8 cellular contexts compared by ENCODE assay signal in the genomic region with DNA sequence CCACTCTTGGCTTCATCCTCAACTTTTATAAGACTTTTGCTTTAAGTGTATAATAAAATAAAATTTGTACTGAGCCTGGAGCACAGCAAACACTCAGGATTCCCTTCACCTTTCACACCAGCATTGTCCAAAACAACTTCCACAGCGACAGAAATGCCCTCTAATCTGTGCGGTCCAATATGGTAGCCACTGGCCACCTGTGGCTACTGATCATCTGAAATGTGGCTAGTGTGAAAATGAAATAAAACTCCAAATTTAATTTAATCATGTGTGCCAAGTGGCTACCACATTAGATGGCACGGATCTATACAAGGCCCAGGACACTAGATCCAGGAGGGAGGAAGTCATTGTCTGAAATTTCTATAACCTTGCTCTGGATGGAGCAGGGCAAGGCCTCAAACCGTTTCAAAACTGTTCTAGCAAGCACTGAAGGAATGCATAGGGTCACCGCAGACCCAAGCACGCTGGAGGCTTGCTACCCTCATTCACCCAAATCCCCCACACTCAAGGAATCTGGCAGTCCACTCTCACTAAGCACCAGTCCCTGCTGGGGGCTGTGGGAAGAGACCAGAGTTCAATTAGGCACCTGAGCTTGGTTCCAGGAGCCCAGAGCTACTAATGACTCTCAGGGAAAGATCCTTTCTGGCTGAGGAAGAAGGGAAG. TPM values are rescaled to one million over a fixed set of nuclear protein-coding genes. Genes with fewer than 3 reads are reported as not detected.
DNase-seq lines count a peak whose midpoint lies in the region; ATAC-seq and TF ChIP-seq lines count a peak whose summit lies in the region.

No MANE protein-coding gene starts in this region.

- H3K4me1 ChIP-seq in SJSA1 (replicated peaks) (peaks cover 35% of the 10 kb centered on the region), esophagus muscularis mucosa (peaks cover 15 to 47% (median 44%) of the 10 kb centered on the region in 4 donors), sigmoid colon (peaks cover 0 to 33% (median 27%) of the 10 kb centered on the region in 4 donors)

- 72% methylated on average over 6 of the region's 6 CpGs for WGBS in esophagus muscularis mucosa
- 52 to 64% methylated on average over 6 of the region's 6 CpGs for WGBS in sigmoid colon, 2 donors

- intact Hi-C loops in esophagus muscularis mucosa (cut with DNase I): loop anchor here (5.0 to 10.0 kb wide), 2 partner anchors 127 to 400 kb away; a partner anchor contains a TSS
- intact Hi-C loops in sigmoid colon (cut with DNase I): loop anchor here (5.0 to 10.0 kb wide), 2 partner anchors 400 to 1403 kb away; a partner anchor contains a TSS

- H3K36me3 ChIP-seq in SJSA1 (peaks cover 52% of the 10 kb centered on the region), esophagus muscularis mucosa (peaks cover 24 to 46% (median 40%) of the 10 kb centered on the region in 4 donors), sigmoid colon (peaks cover 0 to 45% (median 23%) of the 10 kb centered on the region in 4 donors)

- H3K4me3 ChIP-seq in GM12875 (ENCODE audit: low read depth, low read length) (peak overlapping the region; percentile 98), SJSA1 (peak overlapping the region; percentile 56), esophagus muscularis mucosa (peak overlapping the region; percentile 60 to 69 (median 64)), sigmoid colon (peak overlapping the region in 2 of 4 donors; percentile 53 to 57)

- no peak for ATAC-seq in HG02973 (IDR thresholded peaks at IDR 0.05; ENCODE audit: unreplicated experiment)

- DNase-seq in SJSA1 (ENCODE audit: low read depth in 1 of 2, low spot score in 2 of 2): no peak
- no peak for DNase-seq in esophagus muscularis mucosa (ENCODE audit: extremely low spot score)
- no peak for DNase-seq in sigmoid colon
- DNase-seq in GM19238 (ENCODE audit: insufficient read length, low spot score): no peak
- no peak for DNase-seq in NCI-H146 treated with DMSO at 0.1 percent for 48 hours (lab: John Stamatoyannopoulos, UW; ENCODE audit: unreplicated experiment)
- DNase-seq in GM19240 (ENCODE audit: insufficient read length, low spot score): no peak

- TF ChIP-seq CTCF in GM12875 (IDR thresholded peaks at IDR 0.05; ENCODE audit: borderline replicate concordance, insufficient read depth, low read depth, low read length) (no peak), esophagus muscularis mucosa (IDR thresholded peaks at IDR 0.05) (no peak), sigmoid colon (IDR thresholded peaks at IDR 0.05) (no peak)

- no peaks in the 10 kb centered on the region for H3K9me3 ChIP-seq in SJSA1 (replicated peaks)
- H3K9me3 ChIP-seq in esophagus muscularis mucosa: no peaks in the 10 kb centered on the region
- H3K9me3 ChIP-seq in sigmoid colon: no peaks in the 10 kb centered on the region

- H3K27me3 ChIP-seq in SJSA1 (replicated peaks) (no peaks in the 10 kb centered on the region), esophagus muscularis mucosa (no peaks in the 10 kb centered on the region), sigmoid colon (no peaks in the 10 kb centered on the region)

- TF ChIP-seq EP300 in esophagus muscularis mucosa (IDR thresholded peaks at IDR 0.05): no peak
- no peak for TF ChIP-seq EP300 in sigmoid colon (IDR thresholded peaks at IDR 0.05)

- TF ChIP-seq POLR2A in esophagus muscularis mucosa (IDR thresholded peaks at IDR 0.05; ENCODE audit: low read depth) (no peak), sigmoid colon (IDR thresholded peaks at IDR 0.05) (no peak)

- no peak overlapping the region for H3K27ac ChIP-seq in SJSA1
- H3K27ac ChIP-seq in esophagus muscularis mucosa (replicated peaks in 1 of 4): peak overlapping the region; percentile 89 to 96 (median 94)
- peak overlapping the region; percentile 88 to 94 (median 91) for H3K27ac ChIP-seq in sigmoid colon

RNA-seq across cellular contexts. Expression of a gene that starts 6.3 kb away (rescaled TPM):
- total RNA-seq in SJSA1 (2014; rRNA removed; shearing (Covaris generic)): 0.11 TPM in 1 of 2 replicates, not detected in the other
- total RNA-seq in esophagus muscularis mucosa: 1 to 10 TPM in 3 of 4 donors, under 1 TPM in 1; 0.78 to 6.8 (median 3.1) TPM
- total RNA-seq in sigmoid colon: 1 to 10 TPM; 1.1 to 3.4 (median 1.1) TPM
- 10 to 100 TPM in 1 of 3 donors, 1 to 10 TPM in 2; 2.4 to 19.5 (median 2.8) TPM for polyA plus RNA-seq in sigmoid colon

RNA-seq across cellular contexts. Expression of a gene that starts 14.8 kb away (rescaled TPM):
- total RNA-seq in SJSA1 (2014; rRNA removed; shearing (Covaris generic)): 35.5 and 64.8 TPM in 2 replicates
- total RNA-seq in esophagus muscularis mucosa: 10 to 100 TPM; 40.3 to 61.7 (median 49.4) TPM
- total RNA-seq in sigmoid colon: 10 to 100 TPM; 28.1 to 40.7 (median 36.3) TPM
- 10 to 100 TPM; 29.1 to 54.2 (median 29.4) TPM for polyA plus RNA-seq in sigmoid colon
